In genomic region chr12:100717733-100718067, GRCh38 we compare ENCODE assay signal across 11 cellular contexts.
DNase-seq lines count a peak whose midpoint lies in the region; ATAC-seq and TF ChIP-seq lines count a peak whose summit lies in the region.
"Had no signal": no experiment of that assay in that cellular context is flagged by ENCODE, and none has a peak within 500 bp of the region (broad histone marks: within the 10 kb centered on the region; RNA-seq: fewer than 3 reads in every experiment).

No MANE protein-coding gene starts in this region.

- H4K8ac ChIP-seq in mesenchymal stem cell (ENCODE audit: low read length), result no peak overlapping the region

- H3K4me3 ChIP-seq in colonic mucosa, result peak overlapping the region; percentile 30
- peak overlapping the region; percentile 58 to 68 for H3K4me3 ChIP-seq in mesenchymal stem cell (ENCODE audit: insufficient read depth in 1 of 2, low read depth in 1 of 2, low read length in 2 of 2)
- H3K4me3 ChIP-seq in vagina, result peak overlapping the region; percentile 32 to 44
- no peak overlapping the region for H3K4me3 ChIP-seq in psoas muscle
- H3K4me3 ChIP-seq: GM12878, mucosa of descending colon had no signal

- H3K23ac ChIP-seq in mesenchymal stem cell (ENCODE audit: low read length in 2 of 2), result no peak overlapping the region

- H3K36me3 ChIP-seq in colonic mucosa, result no peaks in the 10 kb centered on the region
- no peaks in the 10 kb centered on the region for H3K36me3 ChIP-seq in mesenchymal stem cell (ENCODE audit: control insufficient read depth in 1 of 2, insufficient read depth in 2 of 2, low read depth in 1 of 2, low read length in 2 of 2)
- no peaks in the 10 kb centered on the region for H3K36me3 ChIP-seq in vagina
- no peaks in the 10 kb centered on the region for H3K36me3 ChIP-seq in psoas muscle (ENCODE audit: insufficient read depth in 1 of 2, low read depth in 1 of 2)

- H2BK12ac ChIP-seq in mesenchymal stem cell (ENCODE audit: low read length in 2 of 2), result no peak overlapping the region

- H4K91ac ChIP-seq in mesenchymal stem cell (ENCODE audit: low read length), result no peak overlapping the region

- no peaks in the 10 kb centered on the region for H3K79me1 ChIP-seq in mesenchymal stem cell (replicated peaks; ENCODE audit: low read length, poor library complexity, severe bottlenecking)

- H3K18ac ChIP-seq in mesenchymal stem cell (ENCODE audit: low read depth in 1 of 2, low read length in 2 of 2), result peak overlapping the region in 1 of 2 experiments; percentile 8

- H3K27ac ChIP-seq in colonic mucosa, result no peak overlapping the region
- no peak overlapping the region for H3K27ac ChIP-seq in mesenchymal stem cell (ENCODE audit: low read length, poor library complexity, severe bottlenecking)
- no peak overlapping the region for H3K27ac ChIP-seq in vagina
- no peak overlapping the region for H3K27ac ChIP-seq in psoas muscle
- H3K27ac ChIP-seq: C4-2B had no signal

- intact Hi-C loops in left cardiac atrium (cut with DNase I) (no loop called here), Right ventricle myocardium inferior (cut with DNase I) (no loop called here), colonic mucosa (cut with DNase I) (no loop called here), vagina (cut with DNase I) (no loop called here), psoas muscle (cut with DNase I) (no loop called here)

- H3K9ac ChIP-seq in colonic mucosa (ENCODE audit: low read depth in 2 of 2, low read length in 2 of 2) (no peak overlapping the region), mesenchymal stem cell (ENCODE audit: low read length) (peak overlapping the region; percentile 65)

- no peak overlapping the region for H2BK15ac ChIP-seq in mesenchymal stem cell (ENCODE audit: low read depth, poor library complexity, severe bottlenecking)

- H3K4ac ChIP-seq in mesenchymal stem cell (ENCODE audit: low read depth in 1 of 2, low read length in 2 of 2), result no peak overlapping the region

- no peaks in the 10 kb centered on the region for H3K4me1 ChIP-seq in colonic mucosa
- peaks cover 8% of the 10 kb centered on the region for H3K4me1 ChIP-seq in mesenchymal stem cell (ENCODE audit: control insufficient read depth, insufficient read depth, low read depth, low read length)
- H3K4me1 ChIP-seq in vagina, result no peaks in the 10 kb centered on the region
- no peaks in the 10 kb centered on the region for H3K4me1 ChIP-seq in psoas muscle

- peaks cover 38% of the 10 kb centered on the region for H3K27me3 ChIP-seq in colonic mucosa
- H3K27me3 ChIP-seq in mesenchymal stem cell (ENCODE audit: control insufficient read depth in 1 of 2, insufficient read depth in 1 of 2, low read length in 2 of 2), result peaks cover 45 to 46% of the 10 kb centered on the region in 2 experiments
- H3K27me3 ChIP-seq in vagina, result no peaks in the 10 kb centered on the region
- H3K27me3 ChIP-seq in psoas muscle (ENCODE audit: insufficient read depth in 3 of 3, low read length in 2 of 3), result peaks cover 4 to 23% (median 10%) of the 10 kb centered on the region in 3 donors

- TF ChIP-seq POLR2A in vagina (IDR thresholded peaks at IDR 0.05), result no peak

- H3K9me3 ChIP-seq in colonic mucosa (no peaks in the 10 kb centered on the region), mesenchymal stem cell (ENCODE audit: control insufficient read depth, low read length) (no peaks in the 10 kb centered on the region), vagina (no peaks in the 10 kb centered on the region), psoas muscle (no peaks in the 10 kb centered on the region)
- H3K9me3 ChIP-seq: mucosa of descending colon had no signal

- peak; percentile 39 to 44 for ATAC-seq in left cardiac atrium
- no peak for ATAC-seq in Right ventricle myocardium inferior
- no peak for ATAC-seq in psoas muscle
- ATAC-seq in HG02610 (IDR thresholded peaks at IDR 0.05; ENCODE audit: unreplicated experiment), result no peak
- ATAC-seq: GM12878 had no signal

- H3K14ac ChIP-seq in mesenchymal stem cell (ENCODE audit: low read length in 2 of 2), result no peak overlapping the region

- peak overlapping the region; percentile 45 for H2BK120ac ChIP-seq in mesenchymal stem cell (ENCODE audit: low read depth, low read length)

- 2% methylated on average over 10 of the region's 13 CpGs for WGBS in mesenchymal stem cell
- WGBS in psoas muscle, 3 donors, result 0 to 2% (median 1%) methylated on average over 13 of the region's 13 CpGs

- TF ChIP-seq CTCF in colonic mucosa (IDR thresholded peaks at IDR 0.05), result no peak
- TF ChIP-seq CTCF in vagina (IDR thresholded peaks at IDR 0.05), result no peak
- no peak for TF ChIP-seq CTCF in psoas muscle (IDR thresholded peaks at IDR 0.05)

- H2AK5ac ChIP-seq in mesenchymal stem cell (ENCODE audit: low read length, severe bottlenecking), result no peak overlapping the region

- DNase-seq in left cardiac atrium, result no peak
- no peak for DNase-seq in Right ventricle myocardium inferior (ENCODE audit: missing footprints)
- no peak for DNase-seq in colonic mucosa
- peak; percentile 43 for DNase-seq in mesenchymal stem cell
- DNase-seq in vagina (ENCODE audit: extremely low spot score in 2 of 2), result no peak
- DNase-seq in psoas muscle, result no peak
- no peak for DNase-seq in activated CD4-positive, CD25-positive, alpha-beta regulatory T cell (lab: John Stamatoyannopoulos, UW)

- no peak overlapping the region for H2BK5ac ChIP-seq in mesenchymal stem cell (ENCODE audit: low read depth, low read length, poor library complexity, severe bottlenecking)

- H3K4me2 ChIP-seq in mesenchymal stem cell (ENCODE audit: low read length, poor library complexity, severe bottlenecking), result peak overlapping the region; percentile 81

- no peak overlapping the region for H2AFZ ChIP-seq in mesenchymal stem cell (ENCODE audit: low read depth, low read length)

Comparison
In these comparisons a context has a peak if more than half of its experiments do, and no peak if none do; other contexts are left out.
1. ATAC-seq: peak in left cardiac atrium (2 of 2); none in Right ventricle myocardium inferior (single experiment), psoas muscle (0 of 4) and HG02610 (single experiment).